10 cellular contexts compared by ENCODE assay signal in genomic region chr2:37809525-37809924, GRCh38.
DNase-seq lines count a peak whose midpoint lies in the region; ATAC-seq lines count a peak whose summit lies in the region.
"Had no signal": no experiment of that assay in that cellular context is flagged by ENCODE, and none has a peak within 500 bp of the region (broad histone marks: within the 10 kb centered on the region; RNA-seq: fewer than 3 reads in every experiment).

No MANE protein-coding gene starts in this region.

- H3K9me3 Mint-ChIP-seq in T-helper 2 cell treated with Interferon-gamma antibody and Interleukin-4, amounts not matched to agents 5 μg/mL and 100 μg/mL, for 36 hours: peaks cover 15% of the 10 kb centered on the region

- H3K36me3 Mint-ChIP-seq in T-helper 2 cell treated with Interferon-gamma antibody and Interleukin-4, amounts not matched to agents 5 μg/mL and 100 μg/mL, for 36 hours (ENCODE audit: low read depth): no peaks in the 10 kb centered on the region

- intact Hi-C loops in Right ventricle myocardium superior (cut with DNase I): loop anchor here (10.0 kb wide), 1 partner anchor 135 kb away; the partner anchor contains the start of gene CDC42EP3

- H3K27me3 Mint-ChIP-seq in T-helper 2 cell treated with Interferon-gamma antibody and Interleukin-4, amounts not matched to agents 5 μg/mL and 100 μg/mL, for 36 hours (ENCODE audit: low read depth): peaks cover 1% of the 10 kb centered on the region

- DNase-seq in NCI-H82 (lab: John Stamatoyannopoulos, UW): peak; percentile 21
- DNase-seq in NCI-H82 treated with DMSO at 0.1 percent for 48 hours (lab: John Stamatoyannopoulos, UW; ENCODE audit: unreplicated experiment): no peak
- DNase-seq in T-helper 9 cell: peak; percentile 3
- DNase-seq in Right ventricle myocardium superior: peak; percentile 48
- DNase-seq in stromal cell of bone marrow (ENCODE audit: low read depth): peak; percentile 59
- no peak for DNase-seq in T-helper 2 cell treated with Interferon-gamma antibody and Interleukin-4, amounts not matched to agents 5 μg/mL and 100 μg/mL, for 36 hours (ENCODE audit: low spot score)
- DNase-seq: C1 segment of cervical spinal cord, NCI-H146 had no signal

- no peak overlapping the region for H3K4me3 Mint-ChIP-seq in T-helper 2 cell treated with Interferon-gamma antibody and Interleukin-4, amounts not matched to agents 5 μg/mL and 100 μg/mL, for 36 hours

- H3K4me1 Mint-ChIP-seq in T-helper 2 cell treated with Interferon-gamma antibody and Interleukin-4, amounts not matched to agents 5 μg/mL and 100 μg/mL, for 36 hours (ENCODE audit: low read depth): no peaks in the 10 kb centered on the region

- peak; percentile 63 for ATAC-seq in Right ventricle myocardium superior (ENCODE audit: poor library complexity)
- ATAC-seq in HG02763 (IDR thresholded peaks at IDR 0.05; ENCODE audit: unreplicated experiment): no peak
- no peak for ATAC-seq in HG03571 (IDR thresholded peaks at IDR 0.05; ENCODE audit: unreplicated experiment)

- no peak overlapping the region for H3K27ac Mint-ChIP-seq in T-helper 2 cell treated with Interferon-gamma antibody and Interleukin-4, amounts not matched to agents 5 μg/mL and 100 μg/mL, for 36 hours

Comparison
In these comparisons a context has a peak if more than half of its experiments do, and no peak if none do; other contexts are left out.
1. DNase-seq: peak in NCI-H82 (single experiment), T-helper 9 cell (single experiment), Right ventricle myocardium superior (single experiment) and stromal cell of bone marrow (single experiment); none in NCI-H82 treated with DMSO at 0.1 percent for 48 hours (single experiment) and T-helper 2 cell treated with Interferon-gamma antibody and Interleukin-4, amounts not matched to agents 5 μg/mL and 100 μg/mL, for 36 hours (single experiment).